ENCODE assay signal across 28 cellular contexts in the genomic region with DNA sequence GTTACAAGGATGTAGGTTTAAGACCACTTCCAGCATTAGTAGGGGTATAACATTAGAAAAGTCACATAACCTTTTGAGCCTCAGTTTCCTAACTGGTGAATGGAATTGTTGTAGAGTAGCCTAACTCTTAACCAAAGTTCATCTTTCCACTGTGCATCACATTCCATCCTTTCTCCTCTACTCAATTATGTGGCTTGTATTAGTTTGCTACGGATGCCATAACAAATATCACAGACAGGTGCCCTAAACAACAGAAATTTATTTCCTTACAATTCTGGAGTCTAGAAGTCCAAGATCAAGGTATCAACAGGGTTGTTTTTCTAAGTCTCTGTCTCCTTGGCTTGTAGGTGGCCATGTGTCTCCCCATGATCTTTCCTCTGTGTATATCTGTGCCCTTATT.
"Had no signal": no experiment of that assay in that cellular context is flagged by ENCODE, and none has a peak within 500 bp of the region (broad histone marks: within the 10 kb centered on the region; RNA-seq: fewer than 3 reads in every experiment).

No MANE protein-coding gene starts in this region.

- H3K36me3 ChIP-seq: colonic mucosa, esophagus muscularis mucosa, esophagus squamous epithelium, gastrocnemius medialis, gastroesophageal sphincter, heart left ventricle, heart right ventricle had no signal

- ATAC-seq: effector memory CD8-positive, alpha-beta T cell; esophagus mucosa; foreskin keratinocyte; gastrocnemius medialis; gastroesophageal sphincter; heart left ventricle; heart right ventricle had no signal

- H3K27me3 ChIP-seq: colonic mucosa, dorsolateral prefrontal cortex, esophagus muscularis mucosa, esophagus squamous epithelium, foreskin keratinocyte, gastrocnemius medialis, gastroesophageal sphincter, heart left ventricle, heart right ventricle had no signal

- H3K4me1 ChIP-seq: colonic mucosa, gastroesophageal sphincter had no signal

- FAIRE-seq: colon, endometrium, endothelial cell of umbilical vein, frontal cortex had no signal

- H3K27ac ChIP-seq: colonic mucosa, coronary artery, dorsolateral prefrontal cortex, epithelial cell of prostate, esophagus muscularis mucosa, esophagus squamous epithelium, foreskin keratinocyte, gastrocnemius medialis, gastroesophageal sphincter, heart left ventricle, heart right ventricle had no signal

- H3K4me3 ChIP-seq: colonic mucosa, coronary artery, dorsolateral prefrontal cortex, esophagus muscularis mucosa, esophagus squamous epithelium, gastrocnemius medialis, gastroesophageal sphincter, heart left ventricle, heart right ventricle had no signal

- DNase-seq: colonic mucosa; cortex of kidney; dermis blood vessel endothelial cell; dorsolateral prefrontal cortex; effector CD4-positive, alpha-beta T cell; effector CD8-positive, alpha-beta T cell; effector memory CD4-positive, alpha-beta T cell; effector memory CD8-positive, alpha-beta T cell; endodermal cell; erythroblast; esophagus squamous epithelium; foreskin fibroblast; foreskin keratinocyte; foreskin melanocyte; gastrocnemius medialis; glutamatergic neuron; head of caudate nucleus; heart left ventricle; heart right ventricle had no signal

- H3K9me3 ChIP-seq: colonic mucosa, esophagus muscularis mucosa, esophagus squamous epithelium, gastrocnemius medialis, gastroesophageal sphincter had no signal
